ENCODE assay signal across 19 cellular contexts in the genomic region with DNA sequence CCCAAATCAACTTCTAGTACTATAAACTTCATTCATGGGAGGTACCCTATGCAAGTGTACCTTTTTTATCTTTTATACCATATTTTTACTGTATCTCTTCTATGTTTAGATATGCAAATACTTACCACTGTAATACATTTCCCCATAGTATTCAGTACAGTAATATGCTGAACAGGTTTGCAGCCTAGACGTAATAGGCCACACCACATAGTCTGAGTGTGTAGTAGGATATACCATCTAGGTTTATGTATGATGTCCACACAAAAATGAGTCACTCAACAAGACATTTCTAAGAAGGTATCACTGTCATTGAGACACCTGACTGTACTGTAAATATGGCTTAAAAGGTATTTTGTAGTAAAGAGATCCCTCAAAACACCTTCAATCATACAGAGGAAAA.
DNase-seq lines count a peak whose midpoint lies in the region; ATAC-seq, FAIRE-seq and TF ChIP-seq lines count a peak whose summit lies in the region.
"Had no signal": no experiment of that assay in that cellular context is flagged by ENCODE, and none has a peak within 500 bp of the region (broad histone marks: within the 10 kb centered on the region; RNA-seq: fewer than 3 reads in every experiment).

No MANE protein-coding gene starts in this region.

- H3K9ac ChIP-seq in trophoblast cell (ENCODE audit: low read length) = no peak overlapping the region
- H3K9ac ChIP-seq: BLaER1 had no signal

- H3K23ac ChIP-seq in trophoblast cell (ENCODE audit: low read length) = no peak overlapping the region

- no peak overlapping the region for H2BK12ac ChIP-seq in trophoblast cell (ENCODE audit: low read length)

- WGBS in trophoblast cell (ENCODE audit: extremely low coverage, insufficient coverage, insufficient read length) = no CpG with 5 or more reads among the region's 1 CpG

- H3K9me3 ChIP-seq in trophoblast cell (ENCODE audit: insufficient read depth, low read depth, low read length) (no peaks in the 10 kb centered on the region), MG63 (no peaks in the 10 kb centered on the region)
- H3K9me3 ChIP-seq: BLaER1, Caco-2, HAP-1 had no signal

- no peak overlapping the region for H2BK5ac ChIP-seq in trophoblast cell (ENCODE audit: low read depth, low read length, poor library complexity)

- no peak for FAIRE-seq in bronchial epithelial cell (lab: Jason Lieb, UNC)
- FAIRE-seq: G401.6, GM12892, H54 had no signal

- no peak overlapping the region for H3K18ac ChIP-seq in trophoblast cell (ENCODE audit: low read length)

- H3K36me3 ChIP-seq in bronchial epithelial cell (ENCODE audit: control insufficient read depth, insufficient read depth, low read length) = no peaks in the 10 kb centered on the region
- no peaks in the 10 kb centered on the region for H3K36me3 ChIP-seq in trophoblast cell (ENCODE audit: control insufficient read depth in 1 of 2, insufficient read depth in 2 of 2, low read length in 2 of 2)
- peaks cover 6% of the 10 kb centered on the region for H3K36me3 ChIP-seq in MG63
- H3K36me3 ChIP-seq: BLaER1, HAP-1 had no signal

- H3K79me2 ChIP-seq in trophoblast cell (ENCODE audit: control insufficient read depth, insufficient read depth, low read length, poor library complexity) = no peaks in the 10 kb centered on the region

- no peak overlapping the region for H4K91ac ChIP-seq in trophoblast cell (ENCODE audit: low read depth, low read length)

- H4K12ac ChIP-seq in trophoblast cell (ENCODE audit: low read depth, low read length) = no peak overlapping the region

- no peak overlapping the region for H3K4ac ChIP-seq in trophoblast cell (ENCODE audit: low read depth, low read length)

- no peaks in the 10 kb centered on the region for H3K27me3 ChIP-seq in bronchial epithelial cell (ENCODE audit: control insufficient read depth, insufficient read depth, low read length)
- no peaks in the 10 kb centered on the region for H3K27me3 ChIP-seq in trophoblast cell (ENCODE audit: insufficient read depth, low read length)
- H3K27me3 ChIP-seq in MG63 = no peaks in the 10 kb centered on the region
- H3K27me3 ChIP-seq: BLaER1 had no signal

- no peak for ATAC-seq in GM18861 (IDR thresholded peaks at IDR 0.05; ENCODE audit: unreplicated experiment)
- ATAC-seq: CD8-positive, alpha-beta T cell had no signal

- no peak overlapping the region for H3K4me3 ChIP-seq in bronchial epithelial cell (ENCODE audit: low read depth, low read length)
- H3K4me3 ChIP-seq in trophoblast cell (ENCODE audit: low read depth, low read length) = no peak overlapping the region
- no peak overlapping the region for H3K4me3 ChIP-seq in MG63
- H3K4me3 ChIP-seq: BLaER1, HAP-1 had no signal

- no peak overlapping the region for H4K8ac ChIP-seq in trophoblast cell (ENCODE audit: low read depth, low read length)

- DNase-seq in bronchial epithelial cell (ENCODE audit: low read depth) (peak; percentile 20), epithelial cell of prostate (ENCODE audit: low read depth, low spot score) (peak; percentile 20), trophoblast cell (peak; percentile 11 to 43), KG1 (lab: John Stamatoyannopoulos, UW) (no peak), MG63 (no peak)
- DNase-seq: Caco-2; CD4-positive, CD25-positive, alpha-beta regulatory T cell; CD8-positive, alpha-beta T cell; DMS153; DND-41; GOT3; HFFc6 had no signal

- H2AK5ac ChIP-seq in trophoblast cell (ENCODE audit: low read length) = no peak overlapping the region

- H3K14ac ChIP-seq in trophoblast cell (ENCODE audit: low read length) = no peak overlapping the region

- H3K27ac ChIP-seq in epithelial cell of prostate (no peak overlapping the region), trophoblast cell (ENCODE audit: low read depth, low read length) (no peak overlapping the region)
- H3K27ac ChIP-seq: BLaER1, C4-2B had no signal

- H3K4me2 ChIP-seq in trophoblast cell (ENCODE audit: low read length) = no peak overlapping the region
- H3K4me2 ChIP-seq: BLaER1 had no signal

- H2BK120ac ChIP-seq in trophoblast cell (ENCODE audit: insufficient read depth, low read length, poor library complexity) = no peak overlapping the region

- no peak for TF ChIP-seq CTCF in bronchial epithelial cell (IDR thresholded peaks at IDR 0.05; ENCODE audit: insufficient read depth, low read length, severe bottlenecking)

- no peak overlapping the region for H2AFZ ChIP-seq in trophoblast cell (ENCODE audit: insufficient read depth, low read length, poor library complexity)

- H3K79me1 ChIP-seq in trophoblast cell (ENCODE audit: low read length) = no peaks in the 10 kb centered on the region

- H3K4me1 ChIP-seq in trophoblast cell (ENCODE audit: control insufficient read depth in 1 of 2, insufficient read depth in 2 of 2, low read length in 2 of 2) = no peaks in the 10 kb centered on the region
- H3K4me1 ChIP-seq: BLaER1, Caco-2 had no signal

Comparison
In these comparisons a context has a peak if more than half of its experiments do, and no peak if none do; other contexts are left out.
1. DNase-seq: peak in bronchial epithelial cell (single experiment), epithelial cell of prostate (single experiment) and trophoblast cell (2 of 2); none in KG1 (single experiment) and MG63 (single experiment).